ENCODE assay signal across 9 cellular contexts in genomic region chr15:66253296-66253642, GRCh38. TPM values are rescaled to one million over a fixed set of nuclear protein-coding genes. Genes with fewer than 3 reads are reported as not detected.
DNase-seq lines count a peak whose midpoint lies in the region; TF ChIP-seq lines count a peak whose summit lies in the region.
"Had no signal": no experiment of that assay in that cellular context is flagged by ENCODE, and none has a peak within 500 bp of the region (broad histone marks: within the 10 kb centered on the region; RNA-seq: fewer than 3 reads in every experiment).

No MANE protein-coding gene starts in this region.

- TF ChIP-seq EP300 in neural cell (conservative IDR thresholded peaks at IDR 0.05; ENCODE audit: poor library complexity, severe bottlenecking), result no peak

- no peak for TF ChIP-seq CTCF in AG04450 (IDR thresholded peaks at IDR 0.05; ENCODE audit: low read depth, low read length)
- no peak for TF ChIP-seq CTCF in neural cell (IDR thresholded peaks at IDR 0.05; ENCODE audit: poor library complexity, severe bottlenecking)

- DNase-seq in AG04450 (ENCODE audit: low read depth, low spot score), result no peak
- DNase-seq in ecto neural progenitor cell (ENCODE audit: low spot score), result peak; percentile 64
- DNase-seq in cerebellum (ENCODE audit: low spot score), result no peak
- no peak for DNase-seq in NCI-H128 (lab: John Stamatoyannopoulos, UW; ENCODE audit: unreplicated experiment)
- no peak for DNase-seq in NCI-H2171 treated with DMSO at 0.1 percent for 48 hours (lab: John Stamatoyannopoulos, UW)
- no peak for DNase-seq in NCI-H345 treated with DMSO at 0.1 percent for 48 hours (lab: John Stamatoyannopoulos, UW; ENCODE audit: unreplicated experiment)
- DNase-seq: DMS 273 treated with DMSO at 0.1 percent for 48 hours had no signal

- peak overlapping the region; percentile 98 for H3K4me2 ChIP-seq in neural cell (ENCODE audit: low read length)

- peaks cover 17% of the 10 kb centered on the region for H3K4me1 ChIP-seq in HUES64 (ENCODE audit: insufficient read depth, low read length)

- H3F3A ChIP-seq in neural cell (ENCODE audit: insufficient read depth, low read length, poor library complexity, severe bottlenecking), result no peaks in the 10 kb centered on the region

- H2AFZ ChIP-seq in neural cell (ENCODE audit: low read depth, low read length), result no peak overlapping the region

- no peaks in the 10 kb centered on the region for H3K79me2 ChIP-seq in neural cell (replicated peaks; ENCODE audit: insufficient read depth, low read length)

- no peak overlapping the region for H3K27ac ChIP-seq in AG04450 (ENCODE audit: low read depth, low read length)
- H3K27ac ChIP-seq in HUES64 (ENCODE audit: low read depth, low read length), result no peak overlapping the region
- H3K27ac ChIP-seq in neural cell (ENCODE audit: low read length), result no peak overlapping the region

- H3K4me3 ChIP-seq in AG04450 (ENCODE audit: low read depth, low read length) (peak overlapping the region; percentile 43; the same call in 1 of the 2 replicates), HUES64 (ENCODE audit: low read length) (peak overlapping the region; percentile 59), neural cell (ENCODE audit: low read length) (peak overlapping the region; percentile 77)

- H4K20me1 ChIP-seq in neural cell (ENCODE audit: insufficient read depth), result no peaks in the 10 kb centered on the region

- no peak for TF ChIP-seq RAD21 in neural cell (conservative IDR thresholded peaks at IDR 0.05)

- no peaks in the 10 kb centered on the region for H3K9me2 ChIP-seq in neural cell (ENCODE audit: insufficient read depth, low read length)

- H3K27me3 ChIP-seq in AG04450 (ENCODE audit: control insufficient read depth, insufficient read depth, low read length) (peaks cover 79% of the 10 kb centered on the region), HUES64 (ENCODE audit: insufficient read depth, low read length) (peaks cover 92% of the 10 kb centered on the region), neural cell (ENCODE audit: insufficient read depth, low read depth, low read length) (peaks cover 69% of the 10 kb centered on the region)

- no peaks in the 10 kb centered on the region for H3K36me3 ChIP-seq in HUES64 (ENCODE audit: insufficient read depth, low read length)
- H3K36me3 ChIP-seq in neural cell (ENCODE audit: insufficient read depth, low read length), result no peaks in the 10 kb centered on the region

- H3K9ac ChIP-seq in HUES64 (ENCODE audit: low read depth, low read length) (no peak overlapping the region), neural cell (ENCODE audit: low read length) (peak overlapping the region; percentile 48)

- POLR2A ChIA-PET in AG04450 (lab: Yijun Ruan, JAX), result no interaction called here

- WGBS in HUES64, result under 1% methylated on average over 39 of the region's 39 CpGs

- CTCF ChIA-PET in AG04450 (lab: Charles Lee), result no interaction called here

- H3K9me3 ChIP-seq in AG04450 (ENCODE audit: control insufficient read depth, insufficient read depth, low read length) (no peaks in the 10 kb centered on the region; the same call in 1 of the 2 replicates), HUES64 (ENCODE audit: insufficient read depth, low read depth, low read length) (no peaks in the 10 kb centered on the region), neural cell (ENCODE audit: low read length) (no peaks in the 10 kb centered on the region)

TF ChIP-seq in neural cell, 6 proteins besides CTCF, POLR2A, EP300 and RAD21:
- TF ChIP-seq SMC3 (conservative IDR thresholded peaks at IDR 0.05; ENCODE audit: poor library complexity), result no peak
- TF ChIP-seq MXI1 (conservative IDR thresholded peaks at IDR 0.05; ENCODE audit: poor library complexity, severe bottlenecking), result no peak
- no peak for TF ChIP-seq TAF1 (IDR thresholded peaks at IDR 0.05; ENCODE audit: low read depth)
- no peak for TF ChIP-seq REST (IDR thresholded peaks at IDR 0.05; ENCODE audit: borderline replicate concordance)
- TF ChIP-seq POLR2AphosphoS5 (IDR thresholded peaks at IDR 0.05), result no peak
TF ChIP-seq in neural cell: peak in this region for 0.

RNA-seq across cellular contexts. Expression of gene MEGF11, which starts 0.3 kb away (rescaled TPM):
- polyA plus RNA-seq in AG04450 (2011; rRNA removed) (not detected in 2 replicates), neural cell (0.18 and 0.64 TPM in 2 replicates)
- polyA minus RNA-seq in AG04450 (2011; rRNA and poly(A)+ RNA removed), result not detected in 2 replicates
- 0.60 TPM for polyA plus RNA-seq in HUES64 (2013, experiment 1 of 2)
- polyA plus RNA-seq in HUES64 (2013, experiment 2 of 2), result 1.0 TPM
- 0.49 and 0.69 TPM in 2 replicates for polyA minus RNA-seq in neural cell
- total RNA-seq in cerebellum, result 14.0 TPM

RNA-seq across cellular contexts. Expression of gene DIS3L, which starts 40.1 kb away (rescaled TPM):
- 8.7 and 12.1 TPM in 2 replicates for polyA plus RNA-seq in AG04450 (2011; rRNA removed)
- polyA minus RNA-seq in AG04450 (2011; rRNA and poly(A)+ RNA removed), result 13.0 and 23.7 TPM in 2 replicates
- polyA plus RNA-seq in HUES64 (2013, experiment 1 of 2), result 22.3 TPM
- 19.5 TPM for polyA plus RNA-seq in HUES64 (2013, experiment 2 of 2)
- 9.9 and 16.8 TPM in 2 replicates for polyA plus RNA-seq in neural cell
- polyA minus RNA-seq in neural cell, result 25.8 and 27.9 TPM in 2 replicates
- 36.4 TPM for total RNA-seq in cerebellum
